Comparison of ENCODE assay signal across 35 cellular contexts in the genomic region with DNA sequence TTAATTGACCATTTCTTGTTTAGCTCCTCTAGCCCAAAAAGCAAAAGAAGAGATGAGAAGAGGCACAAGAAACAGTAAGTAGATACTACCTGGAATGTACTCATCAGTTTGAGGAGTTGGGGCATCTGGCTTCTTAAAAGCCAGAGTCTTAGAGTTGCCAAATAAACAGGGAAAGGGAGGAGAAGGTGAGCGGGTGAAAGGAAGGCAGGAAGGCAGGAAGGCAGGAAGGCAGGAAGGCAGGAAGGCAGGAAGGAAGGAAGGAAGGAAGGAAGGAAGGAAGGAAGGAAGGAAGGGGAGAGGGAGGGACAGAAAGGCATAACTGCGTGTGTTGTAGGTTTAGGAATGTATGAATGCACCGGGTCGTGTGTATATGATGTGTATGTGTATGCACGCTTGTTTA.
"Had no signal": no experiment of that assay in that cellular context is flagged by ENCODE, and none has a peak within 500 bp of the region (broad histone marks: within the 10 kb centered on the region; RNA-seq: fewer than 3 reads in every experiment).

No MANE protein-coding gene starts in this region.

- H3K4me3 ChIP-seq: MG63 had no signal

- DNase-seq: Karpas-422, Kasumi-1, MG63, MM.1S, MV-4-11, NCI-H1048, NCI-H1092, NCI-H1092 treated with DMSO at 0.1 percent for 48 hours, NCI-H1105, NCI-H1105 treated with DMSO at 0.1 percent for 48 hours, NCI-H1417, NCI-H1417 treated with DMSO at 0.1 percent for 48 hours, NCI-H1436, NCI-H1436 treated with DMSO at 0.1 percent for 48 hours, NCI-H146, NCI-H1694, NCI-H1694 treated with DMSO at 0.1 percent for 48 hours, NCI-H187, NCI-H187 treated with DMSO at 0.1 percent for 48 hours, NCI-H1930, NCI-H2029, NCI-H2029 treated with DMSO at 0.1 percent for 48 hours, NCI-H2081, NCI-H2081 treated with DMSO at 0.1 percent for 48 hours, NCI-H2107, NCI-H2171, NCI-H2171 treated with DMSO at 0.1 percent for 48 hours, NCI-H2227 treated with DMSO at 0.1 percent for 48 hours, NCI-H226, NCI-H345, NCI-H446, NCI-H446 treated with DMSO at 0.1 percent for 48 hours, NCI-H510A, NCI-H510A treated with DMSO at 0.1 percent for 48 hours, NCI-H524 had no signal

- H3K36me3 ChIP-seq: MG63 had no signal

- H3K9me3 ChIP-seq: MG63 had no signal
